1 cellular context compared by ENCODE assay signal in the genomic region with DNA sequence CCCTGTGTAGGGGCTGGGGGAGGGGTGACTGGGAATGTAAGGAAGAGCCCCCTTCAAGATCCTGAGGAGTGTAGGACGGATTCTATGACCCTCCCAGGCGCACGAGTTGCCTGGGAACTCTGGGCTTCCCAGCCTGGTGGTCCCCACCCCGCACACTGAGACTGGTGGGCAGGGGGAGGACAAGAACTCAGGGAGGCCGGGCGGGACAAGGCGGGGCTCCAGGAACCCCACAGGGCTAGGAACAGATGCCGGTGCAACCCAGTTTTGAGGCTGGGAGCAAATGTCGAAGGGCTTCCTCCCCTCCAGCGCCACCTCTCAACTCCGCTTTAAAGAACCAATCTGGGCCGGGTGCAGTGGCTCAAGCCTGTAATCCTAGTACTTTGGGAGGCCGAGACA.
TF ChIP-seq lines count a peak whose summit lies in the region.

No MANE protein-coding gene starts in this region.

TF ChIP-seq in GM23338, 12 proteins besides CTCF, POLR2A, EP300 and RAD21 (continued from another document):
- TF ChIP-seq ZNF462 (CRISPR knock-in tag; IDR thresholded peaks at IDR 0.05), result no peak
- TF ChIP-seq ZNF114 (CRISPR knock-in tag; IDR thresholded peaks at IDR 0.05), result no peak
- TF ChIP-seq ZNF331 (CRISPR knock-in tag; IDR thresholded peaks at IDR 0.05; ENCODE audit: low read depth), result no peak
TF ChIP-seq in GM23338: peak in this region for 0.
